ENCODE assay signal across 8 cellular contexts in the genomic region with DNA sequence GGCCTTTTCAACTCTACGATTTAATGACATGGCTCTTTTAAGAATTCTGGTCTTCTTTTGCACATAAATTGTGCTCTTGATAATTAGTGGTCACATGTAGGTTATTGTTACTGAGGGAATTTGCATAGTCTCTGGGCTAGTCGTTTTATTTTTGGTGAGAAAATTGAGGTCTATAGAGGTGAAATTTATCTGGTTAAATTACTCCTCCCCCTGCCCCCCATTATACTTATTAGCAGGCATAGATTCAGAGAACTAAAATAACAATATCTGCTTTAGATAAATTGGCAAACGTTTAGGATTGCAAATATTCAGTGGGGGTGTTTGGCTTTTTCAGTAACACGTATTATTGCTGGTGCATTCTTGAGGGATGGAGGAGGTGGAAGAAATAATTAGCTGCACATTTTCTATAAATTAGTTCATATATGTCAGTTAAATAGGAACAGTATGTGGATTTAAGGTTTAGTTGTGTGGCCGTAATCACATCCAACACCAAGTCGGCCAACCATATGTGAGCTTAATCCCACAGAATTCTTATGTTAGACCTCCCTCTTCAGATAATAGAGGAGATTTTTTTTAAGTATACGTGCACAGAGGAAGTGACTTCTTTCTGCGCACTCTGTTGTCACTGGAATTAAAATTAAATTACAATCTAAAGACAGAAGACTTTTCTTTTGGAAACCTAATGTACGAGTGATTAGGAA. TPM values are rescaled to one million over a fixed set of nuclear protein-coding genes. Genes with fewer than 3 reads are reported as not detected.
DNase-seq lines count a peak whose midpoint lies in the region; ATAC-seq, FAIRE-seq and TF ChIP-seq lines count a peak whose summit lies in the region.

No MANE protein-coding gene starts in this region.

- H3K9me2 ChIP-seq in DOHH2 (replicated peaks; ENCODE audit: control insufficient read depth, low read length) (no peaks in the 10 kb centered on the region), PC-9 (ENCODE audit: insufficient read depth) (no peaks in the 10 kb centered on the region)

- 48 to 57% methylated on average over 9 of the region's 9 CpGs for WGBS in pancreas, 2 donors

- H3K27ac ChIP-seq in DOHH2 (ENCODE audit: low read depth, low read length): no peak overlapping the region
- H3K27ac ChIP-seq in PC-9: 0 out of 2 replicates have a peak overlapping the region, but pooled peaks have one; percentile 9
- peak overlapping the region in 1 of 4 donors; percentile 90 for H3K27ac ChIP-seq in pancreas

- peaks cover 6% of the 10 kb centered on the region; the same call in 1 of the 2 replicates for H4K20me1 ChIP-seq in DOHH2 (ENCODE audit: control insufficient read depth, insufficient read depth, low read depth, low read length)
- no peaks in the 10 kb centered on the region for H4K20me1 ChIP-seq in PC-9 (ENCODE audit: insufficient read depth)

- CTCF ChIA-PET in PC-9 (lab: Charles Lee): no interaction called here

- DNase-seq in PC-9 (no peak), epithelial cell of esophagus (ENCODE audit: low read depth) (no peak), pancreas (no peak), DMS53 (lab: John Stamatoyannopoulos, UW) (no peak), GOT3 (lab: John Stamatoyannopoulos, UW) (no peak)

- H2AFZ ChIP-seq in PC-9: peak overlapping the region; percentile 95

- H3F3A ChIP-seq in DOHH2 (ENCODE audit: control insufficient read depth, insufficient read depth) (no peaks in the 10 kb centered on the region), PC-9 (ENCODE audit: insufficient read depth, low read depth) (no peaks in the 10 kb centered on the region; the same call in 1 of the 2 replicates)

- ATAC-seq in pancreas: no peak
- no peak for ATAC-seq in GM18519 (IDR thresholded peaks at IDR 0.05; ENCODE audit: low FRiP score, unreplicated experiment)
- no peak for ATAC-seq in HG02885 (IDR thresholded peaks at IDR 0.05; ENCODE audit: poor library complexity, unreplicated experiment)

- H3K9me3 ChIP-seq in DOHH2 (ENCODE audit: control insufficient read depth, insufficient read depth, low read length) (no peaks in the 10 kb centered on the region), PC-9 (ENCODE audit: insufficient read depth, low read depth) (no peaks in the 10 kb centered on the region), pancreas (no peaks in the 10 kb centered on the region)

- no peak for FAIRE-seq in pancreas (lab: Jason Lieb, UNC)

- H3K4me2 ChIP-seq in DOHH2 (ENCODE audit: low read length) (peak overlapping the region; percentile 78), PC-9 (peak overlapping the region; percentile 85)

- no peaks in the 10 kb centered on the region for H3K36me3 ChIP-seq in DOHH2 (ENCODE audit: control insufficient read depth, low read length)
- no peaks in the 10 kb centered on the region for H3K36me3 ChIP-seq in PC-9 (ENCODE audit: low read depth)
- no peaks in the 10 kb centered on the region for H3K36me3 ChIP-seq in pancreas

- H3K4me3 ChIP-seq in DOHH2 (ENCODE audit: low read length) (peak overlapping the region; percentile 97), PC-9 (peak overlapping the region; percentile 70), epithelial cell of esophagus (ENCODE audit: low read length) (peak overlapping the region; percentile 81), pancreas (peak overlapping the region in 3 of 4 donors; percentile 66 to 92 (median 86))

- TF ChIP-seq CTCF in DOHH2 (IDR thresholded peaks at IDR 0.05; ENCODE audit: low read depth, low read length, poor library complexity, severe bottlenecking) (no peak), PC-9 (conservative IDR thresholded peaks at IDR 0.05) (no peak), epithelial cell of esophagus (IDR thresholded peaks at IDR 0.05; ENCODE audit: insufficient read depth, low read depth, low read length, missing control alignments) (no peak), pancreas (IDR thresholded peaks at IDR 0.05) (no peak)

- no TSS peak for BruUV-seq in PC-9 (replicated peaks; lab: Mats Ljungman, UMichigan)

- POLR2A ChIA-PET in PC-9 (lab: Charles Lee; ENCODE audit: unreplicated experiment): no interaction called here

- H3K4me1 ChIP-seq in DOHH2 (ENCODE audit: control insufficient read depth, low read length) (peaks cover 16% of the 10 kb centered on the region), PC-9 (replicated peaks; ENCODE audit: insufficient read depth) (peaks cover 14% of the 10 kb centered on the region; the same call in 1 of the 2 replicates), pancreas (peaks cover 0 to 9% (median 0%) of the 10 kb centered on the region in 3 donors)

- H3K27me3 ChIP-seq in DOHH2 (ENCODE audit: control insufficient read depth, low read length): no peaks in the 10 kb centered on the region
- no peaks in the 10 kb centered on the region for H3K27me3 ChIP-seq in PC-9 (ENCODE audit: insufficient read depth, low read depth)
- H3K27me3 ChIP-seq in pancreas: no peaks in the 10 kb centered on the region

- intact Hi-C loops in PC-9 (cut with micrococcal nuclease; ENCODE audit: unreplicated experiment): loop anchor here (5.0 kb wide), 3 partner anchors 56 to 206 kb away; partner anchors contain the start of gene CCNG2
- intact Hi-C loops in pancreas (cut with DNase I): no loop called here

- H3K79me2 ChIP-seq in DOHH2 (ENCODE audit: control insufficient read depth, low read length): peaks cover 65% of the 10 kb centered on the region
- H3K79me2 ChIP-seq in PC-9 (ENCODE audit: low read depth): peaks cover 56% of the 10 kb centered on the region

RNA-seq across cellular contexts. Expression of gene SEPTIN11, which starts 1.9 kb away (rescaled TPM):
- total RNA-seq in PC-9 (2021) (38.8 and 48.1 TPM in 2 replicates), pancreas (10 to 100 TPM; 18.6 to 48.9 (median 28.9) TPM)
- polyA plus RNA-seq in pancreas: 10 to 100 TPM; 11.6 to 13.6 TPM

RNA-seq across cellular contexts. Expression of gene SOWAHB, which starts 53.5 kb away (rescaled TPM):
- total RNA-seq in PC-9 (2021): 6.2 and 7.7 TPM in 2 replicates
- 1 to 10 TPM; 2.1 to 4.2 (median 2.9) TPM for total RNA-seq in pancreas
- polyA plus RNA-seq in pancreas: 1 to 10 TPM in 1 of 2 donors, under 1 TPM in 1; 0.53 to 1.2 TPM
